In genomic region chr16:48564544-48565444, GRCh38 we compare ENCODE assay signal across 17 cellular contexts. TPM values are rescaled to one million over a fixed set of nuclear protein-coding genes. Genes with fewer than 3 reads are reported as not detected.
DNase-seq lines count a peak whose midpoint lies in the region; ATAC-seq and TF ChIP-seq lines count a peak whose summit lies in the region.
"Had no signal": no experiment of that assay in that cellular context is flagged by ENCODE, and none has a peak within 500 bp of the region (broad histone marks: within the 10 kb centered on the region; RNA-seq: fewer than 3 reads in every experiment).

No MANE protein-coding gene starts in this region.

- H2AFZ ChIP-seq in neural cell (ENCODE audit: low read depth, low read length) = no peak overlapping the region

- H3K27me3 Mint-ChIP-seq in activated T-cell treated with anti-CD3 and anti-CD28 coated beads, Interleukin-2, amount 50 U/mL, for 24 hours = no peaks in the 10 kb centered on the region
- H3K27me3 Mint-ChIP-seq in activated T-cell treated with anti-CD3 and anti-CD28 coated beads, Interleukin-2, amount 50 U/mL, for 4 hours (ENCODE audit: low read depth) = no peaks in the 10 kb centered on the region
- no peaks in the 10 kb centered on the region for H3K27me3 Mint-ChIP-seq in CD4-positive, alpha-beta T cell
- no peaks in the 10 kb centered on the region for H3K27me3 Mint-ChIP-seq in activated T-helper 17 cell treated with anti-CD3 and anti-CD28 coated beads, Interleukin-2, amount 50 U/mL, for 72 hours

- TF ChIP-seq EP300 in neural cell (conservative IDR thresholded peaks at IDR 0.05; ENCODE audit: poor library complexity, severe bottlenecking) = peak; percentile 81

- H3F3A ChIP-seq in neural cell (ENCODE audit: insufficient read depth, low read length, poor library complexity, severe bottlenecking) = no peaks in the 10 kb centered on the region

- no peaks in the 10 kb centered on the region for H3K9me2 ChIP-seq in neural cell (ENCODE audit: insufficient read depth, low read length)

- no peaks in the 10 kb centered on the region for H4K20me1 ChIP-seq in neural cell (ENCODE audit: insufficient read depth)

- H3K27ac ChIP-seq in CD4-positive, alpha-beta T cell (ENCODE audit: low read depth, low read length) = no peak overlapping the region
- H3K27ac ChIP-seq in neural cell (ENCODE audit: low read length) = peak overlapping the region; percentile 28
- H3K27ac ChIP-seq: HL-60, SJCRH30 had no signal

- no peak for DNase-seq in activated T-cell treated with anti-CD3 and anti-CD28 coated beads, Interleukin-2, amount 50 U/mL, for 24 hours
- no peak for DNase-seq in activated T-cell treated with anti-CD3 and anti-CD28 coated beads, Interleukin-2, amount 50 U/mL, for 4 hours
- DNase-seq in CD4-positive, alpha-beta T cell = no peak
- DNase-seq in NCI-H748 treated with DMSO at 0.1 percent for 48 hours (lab: John Stamatoyannopoulos, UW) = no peak
- DNase-seq: C1 segment of cervical spinal cord, DMS79, MV-4-11, NCI-H1417 treated with DMSO at 0.1 percent for 48 hours, NCI-H2081, NCI-H774, SJCRH30 had no signal

- peaks cover 14% of the 10 kb centered on the region for H3K79me2 ChIP-seq in neural cell (replicated peaks; ENCODE audit: insufficient read depth, low read length)

- CTCF ChIA-PET in CD4-positive, alpha-beta T cell (lab: Charles Lee) = interaction anchor here (1.2 to 9.9 kb wide), 2 partner anchors 58 kb away, joined by 5 to 73 read pairs; no protein-coding TSS in a partner anchor

- no peak overlapping the region for H3K9ac ChIP-seq in neural cell (ENCODE audit: low read length)

- ATAC-seq in activated T-cell treated with anti-CD3 and anti-CD28 coated beads, Interleukin-2, amount 50 U/mL, for 4 hours = no peak
- ATAC-seq in CD4-positive, alpha-beta T cell (ENCODE audit: poor library complexity) = no peak
- ATAC-seq in activated T-helper 17 cell treated with anti-CD3 and anti-CD28 coated beads, Interleukin-2, amount 50 U/mL, for 72 hours (replicated peaks) = no peak
- ATAC-seq in HG02610 (IDR thresholded peaks at IDR 0.05; ENCODE audit: unreplicated experiment) (no peak), GM21390 (IDR thresholded peaks at IDR 0.05; ENCODE audit: unreplicated experiment) (no peak)

- intact Hi-C loops in CD4-positive, alpha-beta T cell (cut with DNase I, micrococcal nuclease) = no loop called here

- no peak overlapping the region for H3K4me3 Mint-ChIP-seq in activated T-cell treated with anti-CD3 and anti-CD28 coated beads, Interleukin-2, amount 50 U/mL, for 24 hours
- no peak overlapping the region for H3K4me3 Mint-ChIP-seq in activated T-cell treated with anti-CD3 and anti-CD28 coated beads, Interleukin-2, amount 50 U/mL, for 4 hours
- H3K4me3 Mint-ChIP-seq in CD4-positive, alpha-beta T cell = no peak overlapping the region
- no peak overlapping the region for H3K4me3 Mint-ChIP-seq in activated T-helper 17 cell treated with anti-CD3 and anti-CD28 coated beads, Interleukin-2, amount 50 U/mL, for 72 hours

- no peak overlapping the region for H3K4me2 ChIP-seq in neural cell (ENCODE audit: low read length)

- H3K27me3 ChIP-seq in CD4-positive, alpha-beta T cell (ENCODE audit: control insufficient read depth, insufficient read depth, low read length) = no peaks in the 10 kb centered on the region
- H3K27me3 ChIP-seq in neural cell (ENCODE audit: insufficient read depth, low read depth, low read length) = no peaks in the 10 kb centered on the region
- H3K27me3 ChIP-seq: SJCRH30 had no signal

- peaks cover 56% of the 10 kb centered on the region for H3K36me3 Mint-ChIP-seq in activated T-cell treated with anti-CD3 and anti-CD28 coated beads, Interleukin-2, amount 50 U/mL, for 24 hours (ENCODE audit: low read depth)
- peaks cover 28% of the 10 kb centered on the region for H3K36me3 Mint-ChIP-seq in activated T-cell treated with anti-CD3 and anti-CD28 coated beads, Interleukin-2, amount 50 U/mL, for 4 hours (ENCODE audit: insufficient read depth)
- H3K36me3 Mint-ChIP-seq in CD4-positive, alpha-beta T cell (ENCODE audit: low read depth) = peaks cover 67% of the 10 kb centered on the region
- H3K36me3 Mint-ChIP-seq in activated T-helper 17 cell treated with anti-CD3 and anti-CD28 coated beads, Interleukin-2, amount 50 U/mL, for 72 hours (ENCODE audit: low read depth) = peaks cover 39% of the 10 kb centered on the region

- peaks cover 7% of the 10 kb centered on the region for H3K36me3 ChIP-seq in neural cell (ENCODE audit: insufficient read depth, low read length)

- POLR2A ChIA-PET in CD4-positive, alpha-beta T cell (lab: Charles Lee) = interaction anchor here (1.5 kb wide), 1 partner anchor 58 kb away, joined by 3 read pairs; no protein-coding TSS in a partner anchor

- TF ChIP-seq RAD21 in neural cell (conservative IDR thresholded peaks at IDR 0.05) = no peak

- H3K9me3 ChIP-seq in CD4-positive, alpha-beta T cell (ENCODE audit: control insufficient read depth, low read length) = no peaks in the 10 kb centered on the region
- H3K9me3 ChIP-seq in neural cell (ENCODE audit: low read length) = no peaks in the 10 kb centered on the region
- H3K9me3 ChIP-seq: HAP-1, SJCRH30 had no signal

- TF ChIP-seq CTCF in CD4-positive, alpha-beta T cell (IDR thresholded peaks at IDR 0.05) = no peak
- no peak for TF ChIP-seq CTCF in neural cell (IDR thresholded peaks at IDR 0.05; ENCODE audit: poor library complexity, severe bottlenecking)

- peak overlapping the region; percentile 33 for H3K27ac Mint-ChIP-seq in activated T-cell treated with anti-CD3 and anti-CD28 coated beads, Interleukin-2, amount 50 U/mL, for 24 hours
- peak overlapping the region; percentile 34 for H3K27ac Mint-ChIP-seq in CD4-positive, alpha-beta T cell
- peak overlapping the region; percentile 74 for H3K27ac Mint-ChIP-seq in activated T-helper 17 cell treated with anti-CD3 and anti-CD28 coated beads, Interleukin-2, amount 50 U/mL, for 72 hours

- no peaks in the 10 kb centered on the region for H3K9me3 Mint-ChIP-seq in activated T-cell treated with anti-CD3 and anti-CD28 coated beads, Interleukin-2, amount 50 U/mL, for 24 hours
- no peaks in the 10 kb centered on the region for H3K9me3 Mint-ChIP-seq in activated T-cell treated with anti-CD3 and anti-CD28 coated beads, Interleukin-2, amount 50 U/mL, for 4 hours
- no peaks in the 10 kb centered on the region for H3K9me3 Mint-ChIP-seq in CD4-positive, alpha-beta T cell
- no peaks in the 10 kb centered on the region for H3K9me3 Mint-ChIP-seq in activated T-helper 17 cell treated with anti-CD3 and anti-CD28 coated beads, Interleukin-2, amount 50 U/mL, for 72 hours

- peaks cover 77% of the 10 kb centered on the region for H3K4me1 Mint-ChIP-seq in activated T-cell treated with anti-CD3 and anti-CD28 coated beads, Interleukin-2, amount 50 U/mL, for 24 hours (ENCODE audit: low read depth)
- H3K4me1 Mint-ChIP-seq in activated T-cell treated with anti-CD3 and anti-CD28 coated beads, Interleukin-2, amount 50 U/mL, for 4 hours (ENCODE audit: low read depth) = peaks cover 71% of the 10 kb centered on the region
- H3K4me1 Mint-ChIP-seq in CD4-positive, alpha-beta T cell (ENCODE audit: low read depth) = peaks cover 87% of the 10 kb centered on the region
- H3K4me1 Mint-ChIP-seq in activated T-helper 17 cell treated with anti-CD3 and anti-CD28 coated beads, Interleukin-2, amount 50 U/mL, for 72 hours = peaks cover 49% of the 10 kb centered on the region

- peak overlapping the region; percentile 13 for H3K4me3 ChIP-seq in neural cell (ENCODE audit: low read length)
- H3K4me3 ChIP-seq: HAP-1, SJCRH30 had no signal

TF ChIP-seq in neural cell, 6 proteins besides CTCF, POLR2A, EP300 and RAD21:
- TF ChIP-seq POLR2AphosphoS5 (IDR thresholded peaks at IDR 0.05) (peak; percentile 53), MXI1 (conservative IDR thresholded peaks at IDR 0.05; ENCODE audit: poor library complexity, severe bottlenecking) (no peak)

RNA-seq across cellular contexts. Expression of gene N4BP1, which starts 45.2 kb away (rescaled TPM):
- total RNA-seq in activated T-cell treated with anti-CD3 and anti-CD28 coated beads, Interleukin-2, amount 50 U/mL, for 4 hours = 10 to 100 TPM; 22.7 to 30.9 (median 30.7) TPM
- 100 to 1,000 TPM; 122 to 125 TPM for total RNA-seq in CD4-positive, alpha-beta T cell
- total RNA-seq in activated T-helper 17 cell treated with anti-CD3 and anti-CD28 coated beads, Interleukin-2, amount 50 U/mL, for 72 hours = 10 to 100 TPM; 48.1 to 56.8 TPM
- 16.1 and 20.1 TPM in 2 replicates for polyA plus RNA-seq in neural cell
- polyA minus RNA-seq in neural cell = 50.4 and 72.0 TPM in 2 replicates
